In the genomic region with DNA sequence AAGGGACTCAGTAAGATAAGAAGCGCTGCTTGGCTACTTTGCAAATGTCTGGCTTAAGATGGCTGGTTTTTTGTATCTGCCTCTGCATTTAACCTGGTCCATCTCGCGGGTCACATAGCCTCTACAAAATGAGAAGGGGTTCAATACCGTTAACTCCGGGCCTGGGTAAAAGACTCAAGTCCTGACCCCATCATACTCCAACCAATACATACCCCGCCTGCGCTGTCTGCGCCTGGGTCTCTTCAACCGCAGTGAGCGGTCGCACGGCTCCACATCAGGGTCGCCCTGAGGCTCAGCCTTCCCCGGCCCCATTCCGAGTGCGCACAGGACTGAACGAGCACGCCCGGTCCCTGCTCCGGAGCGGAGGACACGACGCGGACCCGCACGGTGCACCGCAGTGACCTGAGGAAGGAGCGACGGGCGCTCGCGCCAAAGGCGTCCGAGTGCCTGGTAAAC, we compare ENCODE assay signal across 8 cellular contexts. TPM values are rescaled to one million over a fixed set of nuclear protein-coding genes. Genes with fewer than 3 reads are reported as not detected.
DNase-seq lines count a peak whose midpoint lies in the region; ATAC-seq and TF ChIP-seq lines count a peak whose summit lies in the region.

No MANE protein-coding gene starts in this region.

- peak overlapping the region; percentile 81 for H3K27ac Mint-ChIP-seq in memory B cell

- 0 to 3% (median 0%) methylated on average over 12 to 34 of the region's 34 CpGs for WGBS in adrenal gland, 4 donors
- WGBS in aorta, 2 donors: 1% methylated on average over 34 of the region's 34 CpGs

- no peak for TF ChIP-seq CTCF in 22Rv1 (IDR thresholded peaks at IDR 0.05)
- TF ChIP-seq CTCF in adrenal gland (IDR thresholded peaks at IDR 0.05): no peak

- H3K9me3 ChIP-seq in adrenal gland (replicated peaks in 1 of 3): no peaks in the 10 kb centered on the region
- no peaks in the 10 kb centered on the region for H3K9me3 ChIP-seq in aorta (ENCODE audit: control insufficient read depth, low read length)

- DNase-seq in adrenal gland (no peak), memory B cell (ENCODE audit: low spot score in 2 of 2) (no peak), aorta (no peak), GM03348 (ENCODE audit: low spot score) (no peak), NCI-H2107 (lab: John Stamatoyannopoulos, UW) (no peak)
- no peak for DNase-seq in stimulated activated CD4-positive, alpha-beta T cell treated with anti-CD3 and anti-CD28 coated beads, Interleukin-4, amount 100 ng/mL, for 1 hour

- no peak for TF ChIP-seq POLR2A in adrenal gland (IDR thresholded peaks at IDR 0.05)

- intact Hi-C loops in adrenal gland (cut with DNase I) (no loop called here), aorta (cut with DNase I) (loop anchor here in 1 of 2 donors (1.0 kb wide), 2 partner anchors 21 to 32 kb away; a partner anchor contains a TSS)

- H3K4me1 ChIP-seq in adrenal gland (replicated peaks in 1 of 2): peaks cover 0 to 27% of the 10 kb centered on the region in 2 donors
- H3K4me1 ChIP-seq in aorta (ENCODE audit: control insufficient read depth in 1 of 2, insufficient read depth in 2 of 2, low read length in 2 of 2): no peaks in the 10 kb centered on the region

- H3K4me3 Mint-ChIP-seq in memory B cell: peak overlapping the region; percentile 91

- H3K36me3 Mint-ChIP-seq in memory B cell: peaks cover 6% of the 10 kb centered on the region

- peak; percentile 28 for ATAC-seq in HG02870 (IDR thresholded peaks at IDR 0.05; ENCODE audit: unreplicated experiment)
- peak; percentile 24 for ATAC-seq in memory B cell (ENCODE audit: low read depth)
- peak; percentile 79 for ATAC-seq in aorta (ENCODE audit: low FRiP score)

- H3K36me3 ChIP-seq in adrenal gland (replicated peaks in 1 of 2): peaks cover 0 to 16% of the 10 kb centered on the region in 2 donors
- no peaks in the 10 kb centered on the region for H3K36me3 ChIP-seq in aorta (ENCODE audit: control insufficient read depth in 1 of 2, insufficient read depth in 2 of 2, low read length in 1 of 2)

- no peaks in the 10 kb centered on the region for H3K9me3 Mint-ChIP-seq in memory B cell

- H3K27me3 Mint-ChIP-seq in memory B cell: no peaks in the 10 kb centered on the region

- peak overlapping the region; percentile 97 for H3K27ac ChIP-seq in 22Rv1
- peak overlapping the region; percentile 4 to 95 (median 70) for H3K27ac ChIP-seq in adrenal gland
- peak overlapping the region in 1 of 2 donors; percentile 9 for H3K27ac ChIP-seq in aorta (ENCODE audit: low read depth in 1 of 2, low read length in 2 of 2)

- H3K27me3 ChIP-seq in adrenal gland (no peaks in the 10 kb centered on the region), aorta (ENCODE audit: control insufficient read depth in 1 of 2, insufficient read depth in 2 of 2, low read length in 1 of 2) (no peaks in the 10 kb centered on the region)

- peak overlapping the region; percentile 5 to 86 (median 54) for H3K4me3 ChIP-seq in adrenal gland
- peak overlapping the region; percentile 30 to 37 for H3K4me3 ChIP-seq in aorta (ENCODE audit: low read length in 2 of 2)

- peaks cover 11% of the 10 kb centered on the region for H3K4me1 Mint-ChIP-seq in memory B cell

RNA-seq across cellular contexts. Expression of a gene that starts 0.6 kb away (rescaled TPM):
- total RNA-seq in adrenal gland (100 to 1,000 TPM in 2 of 8 donors, 10 to 100 TPM in 6; 68.5 to 162 (median 84.6) TPM), aorta (10 to 100 TPM; 46.7 TPM)
- polyA plus RNA-seq in adrenal gland (100 to 1,000 TPM in 1 of 3 donors, 10 to 100 TPM in 2; 32.2 to 170 (median 41.4) TPM), aorta (10 to 100 TPM; 28.7 to 80.8 TPM)

RNA-seq across cellular contexts. Expression of a gene that starts 31.9 kb away (rescaled TPM):
- total RNA-seq in adrenal gland (10 to 100 TPM in 7 of 8 donors, 1 to 10 TPM in 1; 10.0 to 32.9 (median 16.0) TPM), aorta (10 to 100 TPM in 1 of 2 donors, 1 to 10 TPM in 1; 4.3 to 11.4 TPM)
- polyA plus RNA-seq in adrenal gland (10 to 100 TPM; 19.6 to 25.4 (median 24.5) TPM), aorta (10 to 100 TPM; 17.4 to 21.4 TPM)

RNA-seq across cellular contexts. Expression of a gene that starts 51.5 kb away (rescaled TPM):
- under 1 TPM in 3 of 8 donors, not detected in 5; 0.44 to 0.53 (median 0.46) TPM for total RNA-seq in adrenal gland
- polyA plus RNA-seq in adrenal gland: 1 to 10 TPM in 1 of 3 donors, under 1 TPM in 1, not detected in 1; 0.67 to 1.4 TPM
- under 1 TPM in 1 of 2 donors, not detected in 1; 0.33 TPM for total RNA-seq in aorta
- polyA plus RNA-seq in aorta: not detected

Comparison
In these comparisons a context has a peak if more than half of its experiments do, and no peak if none do; other contexts are left out.
1. ATAC-seq: peak in every context shown above with its lines; median percentile 79 in aorta; 28 in HG02870; 24 in memory B cell.